In the genomic region with DNA sequence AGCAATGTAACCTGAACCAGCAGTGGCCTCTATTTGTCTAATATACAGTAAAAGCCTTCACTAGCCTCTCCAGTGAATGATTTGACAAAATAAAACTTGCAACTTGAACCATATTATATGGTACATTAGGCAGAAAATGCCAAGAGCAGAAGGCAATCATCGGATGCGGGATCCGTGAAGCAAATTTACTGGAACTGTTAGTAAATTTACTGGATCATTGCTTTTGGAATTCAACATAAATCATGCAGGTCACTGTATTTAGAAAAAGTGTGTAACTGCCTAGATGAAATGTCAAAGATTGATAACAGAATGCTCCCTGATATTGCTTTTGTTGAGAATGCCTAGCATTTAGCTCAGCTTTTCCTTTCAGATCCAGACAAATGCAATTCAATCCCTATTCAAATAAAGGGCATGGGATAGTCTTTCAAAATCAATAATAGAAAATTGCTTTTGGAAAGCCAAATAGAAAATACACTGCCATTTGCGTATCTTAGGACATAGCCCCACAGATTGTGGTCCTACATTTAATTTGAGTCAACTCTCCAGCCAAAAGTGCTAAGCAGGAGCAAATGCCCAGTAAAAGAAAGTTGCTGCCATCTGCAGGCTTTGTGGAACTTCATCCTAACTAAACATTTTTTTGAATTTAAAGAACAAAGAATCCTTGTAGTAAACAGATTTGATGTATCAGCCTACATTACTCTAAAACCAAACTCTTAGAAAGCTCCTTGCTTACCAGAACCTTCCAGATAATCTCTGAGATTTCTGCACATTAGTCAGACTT, we compare ENCODE assay signal across 8 cellular contexts.
DNase-seq lines count a peak whose midpoint lies in the region; ATAC-seq and TF ChIP-seq lines count a peak whose summit lies in the region.
"Had no signal": no experiment of that assay in that cellular context is flagged by ENCODE, and none has a peak within 500 bp of the region (broad histone marks: within the 10 kb centered on the region; RNA-seq: fewer than 3 reads in every experiment).

No MANE protein-coding gene starts in this region.

- H3K4me3 Mint-ChIP-seq in osteocyte (ENCODE audit: unreplicated experiment): no peak overlapping the region
- H3K4me3 Mint-ChIP-seq in activated CD8-positive, alpha-beta T cell treated with anti-CD3 and anti-CD28 coated beads, Interleukin-2, amount 10 ng/mL, durations not matched to agents 7 days and 5 days: no peak overlapping the region

- 84 to 85% methylated on average over 4 of the region's 4 CpGs for WGBS in GM23248 (ENCODE audit: low coverage in 1 of 2, low lambda C conversion rate in 2 of 2, missing lambda C conversion rate in 2 of 2), 2 experiments

- H3K27ac ChIP-seq in GM23248: no peak overlapping the region
- no peak overlapping the region for H3K27ac ChIP-seq in dorsolateral prefrontal cortex

- intact Hi-C loops in dorsolateral prefrontal cortex (cut with DNase I): no loop called here

- ATAC-seq in HG02970 (IDR thresholded peaks at IDR 0.05; ENCODE audit: low FRiP score, unreplicated experiment) (no peak), HG02763 (IDR thresholded peaks at IDR 0.05; ENCODE audit: unreplicated experiment) (no peak)
- ATAC-seq in activated CD8-positive, alpha-beta T cell treated with anti-CD3 and anti-CD28 coated beads, Interleukin-2, amount 10 ng/mL, durations not matched to agents 7 days and 5 days: no peak

- no peaks in the 10 kb centered on the region for H3K36me3 Mint-ChIP-seq in osteocyte (ENCODE audit: unreplicated experiment)
- H3K36me3 Mint-ChIP-seq in activated CD8-positive, alpha-beta T cell treated with anti-CD3 and anti-CD28 coated beads, Interleukin-2, amount 10 ng/mL, durations not matched to agents 7 days and 5 days (ENCODE audit: low read depth): no peaks in the 10 kb centered on the region

- no peaks in the 10 kb centered on the region for H3F3A ChIP-seq in GM23248 (ENCODE audit: insufficient read depth)

- in situ Hi-C loops in GM23248 (cut with MboI): no loop called here

- H3K27me3 ChIP-seq in GM23248 (replicated peaks; ENCODE audit: insufficient read depth) (no peaks in the 10 kb centered on the region), dorsolateral prefrontal cortex (no peaks in the 10 kb centered on the region)

- H3K4me1 Mint-ChIP-seq in osteocyte (ENCODE audit: unreplicated experiment): no peaks in the 10 kb centered on the region
- H3K4me1 Mint-ChIP-seq in activated CD8-positive, alpha-beta T cell treated with anti-CD3 and anti-CD28 coated beads, Interleukin-2, amount 10 ng/mL, durations not matched to agents 7 days and 5 days (ENCODE audit: low read depth): no peaks in the 10 kb centered on the region

- H4K20me1 ChIP-seq in GM23248 (ENCODE audit: insufficient read depth): no peaks in the 10 kb centered on the region

- no peak overlapping the region for H3K4me2 ChIP-seq in GM23248 (ENCODE audit: unreplicated experiment)

- no peak overlapping the region for H3K27ac Mint-ChIP-seq in osteocyte (ENCODE audit: unreplicated experiment)
- H3K27ac Mint-ChIP-seq in activated CD8-positive, alpha-beta T cell treated with anti-CD3 and anti-CD28 coated beads, Interleukin-2, amount 10 ng/mL, durations not matched to agents 7 days and 5 days: no peak overlapping the region

- H3K9me3 Mint-ChIP-seq in osteocyte (ENCODE audit: unreplicated experiment): no peaks in the 10 kb centered on the region
- H3K9me3 Mint-ChIP-seq in activated CD8-positive, alpha-beta T cell treated with anti-CD3 and anti-CD28 coated beads, Interleukin-2, amount 10 ng/mL, durations not matched to agents 7 days and 5 days (ENCODE audit: insufficient read depth): no peaks in the 10 kb centered on the region

- no peaks in the 10 kb centered on the region for H3K4me1 ChIP-seq in GM23248 (ENCODE audit: insufficient read depth)

- no peak overlapping the region for H2AFZ ChIP-seq in GM23248

- no peaks in the 10 kb centered on the region for H3K79me2 ChIP-seq in GM23248 (ENCODE audit: insufficient read depth)

- peak in 51 of 56 donors; percentile 9 to 68 (median 36) for TF ChIP-seq CTCF in dorsolateral prefrontal cortex (IDR thresholded peaks at IDR 0.05 in 54 of 56, conservative IDR thresholded peaks at IDR 0.05 in 2 of 56; ENCODE audit: low read depth in 1 of 56, partially characterized antibody in 56 of 56)
- peak; percentile 52 for TF ChIP-seq CTCF in osteocyte (IDR thresholded peaks at IDR 0.05)

- no peaks in the 10 kb centered on the region for H3K36me3 ChIP-seq in GM23248 (ENCODE audit: low read depth)

- H3K9ac ChIP-seq in GM23248: no peak overlapping the region

- H3K4me3 ChIP-seq in GM23248 (no peak overlapping the region), dorsolateral prefrontal cortex (no peak overlapping the region)

- H3K27me3 Mint-ChIP-seq in osteocyte (ENCODE audit: unreplicated experiment): peaks cover 47% of the 10 kb centered on the region
- H3K27me3 Mint-ChIP-seq in activated CD8-positive, alpha-beta T cell treated with anti-CD3 and anti-CD28 coated beads, Interleukin-2, amount 10 ng/mL, durations not matched to agents 7 days and 5 days (ENCODE audit: low read depth): peaks cover 5% of the 10 kb centered on the region

- POLR2A ChIA-PET in activated CD8-positive, alpha-beta T cell treated with anti-CD3 and anti-CD28 coated beads, Interleukin-2, amount 10 ng/mL, durations not matched to agents 7 days and 5 days (lab: Charles Lee): no interaction called here

- DNase-seq in GM23248: peak; percentile 42
- DNase-seq in NCI-H2107 (lab: John Stamatoyannopoulos, UW): peak; percentile 5
- peak in 1 of 10 donors; percentile 11 for DNase-seq in dorsolateral prefrontal cortex
- no peak for DNase-seq in osteocyte (ENCODE audit: extremely low spot score, unreplicated experiment)
- no peak for DNase-seq in activated CD8-positive, alpha-beta T cell treated with anti-CD3 and anti-CD28 coated beads, Interleukin-2, amount 10 ng/mL, durations not matched to agents 7 days and 5 days
- DNase-seq: mammary epithelial cell had no signal

- H3K9me2 ChIP-seq in GM23248 (ENCODE audit: insufficient read depth): no peaks in the 10 kb centered on the region

- CTCF ChIA-PET in activated CD8-positive, alpha-beta T cell treated with anti-CD3 and anti-CD28 coated beads, Interleukin-2, amount 10 ng/mL, durations not matched to agents 7 days and 5 days (lab: Charles Lee): no interaction called here

- H3K9me3 ChIP-seq in GM23248 (ENCODE audit: low read depth): no peaks in the 10 kb centered on the region

Comparison
In these comparisons a context has a peak if more than half of its experiments do, and no peak if none do; other contexts are left out.
1. DNase-seq: peak in GM23248 (single experiment) and NCI-H2107 (single experiment); none in osteocyte (single experiment) and activated CD8-positive, alpha-beta T cell treated with anti-CD3 and anti-CD28 coated beads, Interleukin-2, amount 10 ng/mL, durations not matched to agents 7 days and 5 days (single experiment).